In genomic region chr20:50146214-50146613, GRCh38 we compare ENCODE assay signal across 9 cellular contexts. TPM values are rescaled to one million over a fixed set of nuclear protein-coding genes. Genes with fewer than 3 reads are reported as not detected.
A peak's percentile ranks its signal among the peaks of the same experiment; 100 is the strongest.
DNase-seq lines count a peak whose midpoint lies in the region; ATAC-seq, FAIRE-seq and TF ChIP-seq lines count a peak whose summit lies in the region.
"Had no signal": no experiment of that assay in that cellular context is flagged by ENCODE, and none has a peak within 500 bp of the region (broad histone marks: within the 10 kb centered on the region; RNA-seq: fewer than 3 reads in every experiment).

No MANE protein-coding gene starts in this region.

- H3K27ac Mint-ChIP-seq in T-helper 1 cell treated with Interleukin-12 subunit alpha and Interleukin-12 subunit beta and Interleukin-4 antibody, amounts not matched to agents 30 μg/mL and 1 μg/mL, for 36 hours = peak overlapping the region; percentile 96
- peak overlapping the region; percentile 98 for H3K27ac Mint-ChIP-seq in activated CD8-positive, alpha-beta T cell treated with anti-CD3 and anti-CD28 coated beads for 36 hours
- H3K27ac Mint-ChIP-seq in stimulated activated naive B cell treated with anti-CD40 and anti-IgM and Interleukin-4, amounts not matched to agents 10 μg/mL and 1 μg/mL and 100 μg/mL, for 72 hours = peak overlapping the region; percentile 98

- H3K27me3 ChIP-seq in foreskin keratinocyte = no peaks in the 10 kb centered on the region

- H3K9me3 Mint-ChIP-seq in T-helper 1 cell treated with Interleukin-12 subunit alpha and Interleukin-12 subunit beta and Interleukin-4 antibody, amounts not matched to agents 30 μg/mL and 1 μg/mL, for 36 hours = no peaks in the 10 kb centered on the region
- no peaks in the 10 kb centered on the region for H3K9me3 Mint-ChIP-seq in activated CD8-positive, alpha-beta T cell treated with anti-CD3 and anti-CD28 coated beads for 36 hours
- no peaks in the 10 kb centered on the region for H3K9me3 Mint-ChIP-seq in stimulated activated naive B cell treated with anti-CD40 and anti-IgM and Interleukin-4, amounts not matched to agents 10 μg/mL and 1 μg/mL and 100 μg/mL, for 72 hours

- POLR2A ChIA-PET in activated CD8-positive, alpha-beta T cell treated with anti-CD3 and anti-CD28 coated beads for 36 hours (lab: Charles Lee) = interaction anchor here (1.9 kb wide), 1 partner anchor 33 kb away, joined by 9 read pairs; the partner anchor contains the start of gene UBE2V1

- no peak for DNase-seq in T-helper 1 cell
- no peak for DNase-seq in activated CD8-positive, alpha-beta T cell treated with anti-CD3 and anti-CD28 coated beads for 36 hours
- DNase-seq in foreskin keratinocyte = no peak
- DNase-seq in stimulated activated naive B cell treated with anti-CD40 and anti-IgM and Interleukin-4, amounts not matched to agents 10 μg/mL and 1 μg/mL and 100 μg/mL, for 72 hours = no peak
- DNase-seq in NCI-H1436 treated with DMSO at 0.1 percent for 48 hours (lab: John Stamatoyannopoulos, UW) = no peak
- no peak for DNase-seq in D721Med (ENCODE audit: insufficient read length, low spot score)

- H3K4me1 ChIP-seq in foreskin keratinocyte = peaks cover 42% of the 10 kb centered on the region

- peak overlapping the region; percentile 77 for H3K4me3 Mint-ChIP-seq in T-helper 1 cell treated with Interleukin-12 subunit alpha and Interleukin-12 subunit beta and Interleukin-4 antibody, amounts not matched to agents 30 μg/mL and 1 μg/mL, for 36 hours
- peak overlapping the region; percentile 71 for H3K4me3 Mint-ChIP-seq in activated CD8-positive, alpha-beta T cell treated with anti-CD3 and anti-CD28 coated beads for 36 hours
- peak overlapping the region; percentile 71 to 79 for H3K4me3 Mint-ChIP-seq in stimulated activated naive B cell treated with anti-CD40 and anti-IgM and Interleukin-4, amounts not matched to agents 10 μg/mL and 1 μg/mL and 100 μg/mL, for 72 hours

- CTCF ChIA-PET in activated CD8-positive, alpha-beta T cell treated with anti-CD3 and anti-CD28 coated beads for 36 hours (lab: Charles Lee) = interaction anchor here (1.7 to 2.5 kb wide), 2 partner anchors 23 to 26 kb away, joined by 7 to 11 read pairs; no protein-coding TSS in a partner anchor

- H3K36me3 Mint-ChIP-seq in T-helper 1 cell treated with Interleukin-12 subunit alpha and Interleukin-12 subunit beta and Interleukin-4 antibody, amounts not matched to agents 30 μg/mL and 1 μg/mL, for 36 hours (ENCODE audit: low read depth) = peaks cover 37% of the 10 kb centered on the region
- H3K36me3 Mint-ChIP-seq in activated CD8-positive, alpha-beta T cell treated with anti-CD3 and anti-CD28 coated beads for 36 hours (ENCODE audit: low read depth) = peaks cover 37% of the 10 kb centered on the region
- peaks cover 37 to 47% of the 10 kb centered on the region in 2 donors for H3K36me3 Mint-ChIP-seq in stimulated activated naive B cell treated with anti-CD40 and anti-IgM and Interleukin-4, amounts not matched to agents 10 μg/mL and 1 μg/mL and 100 μg/mL, for 72 hours

- FAIRE-seq in D721Med (lab: Jason Lieb, UNC) = no peak

- H3K27me3 Mint-ChIP-seq in T-helper 1 cell treated with Interleukin-12 subunit alpha and Interleukin-12 subunit beta and Interleukin-4 antibody, amounts not matched to agents 30 μg/mL and 1 μg/mL, for 36 hours (ENCODE audit: low read depth) = no peaks in the 10 kb centered on the region
- H3K27me3 Mint-ChIP-seq in activated CD8-positive, alpha-beta T cell treated with anti-CD3 and anti-CD28 coated beads for 36 hours = no peaks in the 10 kb centered on the region
- H3K27me3 Mint-ChIP-seq in stimulated activated naive B cell treated with anti-CD40 and anti-IgM and Interleukin-4, amounts not matched to agents 10 μg/mL and 1 μg/mL and 100 μg/mL, for 72 hours = no peaks in the 10 kb centered on the region

- peak overlapping the region; percentile 95 for H3K27ac ChIP-seq in foreskin keratinocyte
- H3K27ac ChIP-seq: 22Rv1 had no signal

- no peak for ATAC-seq in activated CD8-positive, alpha-beta T cell treated with anti-CD3 and anti-CD28 coated beads for 36 hours
- no peak for ATAC-seq in foreskin keratinocyte
- no peak for ATAC-seq in stimulated activated naive B cell treated with anti-CD40 and anti-IgM and Interleukin-4, amounts not matched to agents 10 μg/mL and 1 μg/mL and 100 μg/mL, for 72 hours (replicated peaks)
- ATAC-seq in HG02973 (IDR thresholded peaks at IDR 0.05; ENCODE audit: unreplicated experiment) = no peak

- intact Hi-C loops in activated CD8-positive, alpha-beta T cell treated with anti-CD3 and anti-CD28 coated beads for 36 hours (cut with micrococcal nuclease) = no loop called here

- TF ChIP-seq CTCF in activated CD8-positive, alpha-beta T cell treated with anti-CD3 and anti-CD28 coated beads for 36 hours (IDR thresholded peaks at IDR 0.05) = no peak
- TF ChIP-seq CTCF in foreskin keratinocyte (conservative IDR thresholded peaks at IDR 0.05) (no peak), D721Med (IDR thresholded peaks at IDR 0.05; ENCODE audit: insufficient read depth, missing control alignments) (no peak)

- H3K4me1 Mint-ChIP-seq in T-helper 1 cell treated with Interleukin-12 subunit alpha and Interleukin-12 subunit beta and Interleukin-4 antibody, amounts not matched to agents 30 μg/mL and 1 μg/mL, for 36 hours (ENCODE audit: low read depth) = peaks cover 57% of the 10 kb centered on the region
- peaks cover 51% of the 10 kb centered on the region for H3K4me1 Mint-ChIP-seq in activated CD8-positive, alpha-beta T cell treated with anti-CD3 and anti-CD28 coated beads for 36 hours (ENCODE audit: low read depth)
- peaks cover 36 to 66% of the 10 kb centered on the region in 2 donors for H3K4me1 Mint-ChIP-seq in stimulated activated naive B cell treated with anti-CD40 and anti-IgM and Interleukin-4, amounts not matched to agents 10 μg/mL and 1 μg/mL and 100 μg/mL, for 72 hours

RNA-seq across cellular contexts. Expression of gene PEDS1, which starts 7.3 kb away (rescaled TPM):
- 10 to 100 TPM; 16.0 to 17.3 TPM for total RNA-seq in activated CD8-positive, alpha-beta T cell treated with anti-CD3 and anti-CD28 coated beads for 36 hours
- 58.2 and 67.4 TPM in 2 replicates for total RNA-seq in foreskin keratinocyte
- polyA plus RNA-seq in foreskin keratinocyte = 57.0 and 65.6 TPM in 2 replicates

RNA-seq across cellular contexts. Expression of gene UBE2V1, which starts 33.3 kb away (rescaled TPM):
- total RNA-seq in activated CD8-positive, alpha-beta T cell treated with anti-CD3 and anti-CD28 coated beads for 36 hours = 100 to 1,000 TPM; 112 to 151 TPM
- total RNA-seq in foreskin keratinocyte = 79.8 and 81.9 TPM in 2 replicates
- 82.0 and 85.8 TPM in 2 replicates for polyA plus RNA-seq in foreskin keratinocyte

RNA-seq across cellular contexts. Expression of gene CEBPB, which starts 44.4 kb away (rescaled TPM):
- 10 to 100 TPM; 27.2 to 28.4 TPM for total RNA-seq in activated CD8-positive, alpha-beta T cell treated with anti-CD3 and anti-CD28 coated beads for 36 hours
- total RNA-seq in foreskin keratinocyte = 24.1 and 25.7 TPM in 2 replicates
- polyA plus RNA-seq in foreskin keratinocyte = 31.9 and 32.3 TPM in 2 replicates
